In the genomic region with DNA sequence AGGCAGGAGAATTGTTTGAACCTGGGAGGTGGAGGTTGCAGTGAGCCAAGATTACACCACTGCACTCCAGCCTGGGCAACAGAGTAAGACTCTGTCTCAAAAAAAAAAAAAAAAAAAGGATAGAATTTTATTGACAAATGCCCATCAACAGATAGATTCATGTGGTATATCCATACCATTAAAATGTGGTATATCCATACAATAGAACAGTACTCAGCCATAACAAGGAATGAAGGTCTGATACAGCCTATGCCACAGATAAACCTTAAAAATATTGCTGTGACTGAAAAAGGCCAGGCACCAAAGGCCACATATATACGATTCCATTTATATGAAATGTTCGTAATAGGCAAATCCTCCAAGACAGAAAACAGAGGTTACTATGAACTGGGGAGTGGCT, we compare ENCODE assay signal across 32 cellular contexts.
"Had no signal": no experiment of that assay in that cellular context is flagged by ENCODE, and none has a peak within 500 bp of the region (broad histone marks: within the 10 kb centered on the region; RNA-seq: fewer than 3 reads in every experiment).

No MANE protein-coding gene starts in this region.

- FAIRE-seq: astrocyte, bronchial epithelial cell had no signal

- ATAC-seq: activated naive CD4-positive, alpha-beta T cell treated with anti-CD3 and anti-CD28 coated beads, Interleukin-2, amount 50 U/mL, for 72 hours; activated naive CD8-positive, alpha-beta T cell treated with anti-CD3 and anti-CD28 coated beads, Interleukin-2, amount 50 U/mL, for 24 hours; activated T-cell treated with anti-CD3 and anti-CD28 coated beads, Interleukin-2, amount 50 U/mL, for 4 hours; activated T-cell treated with anti-CD3 and anti-CD28 coated beads, Interleukin-2, amount 50 U/mL, for 72 hours; activated T-helper 17 cell treated with anti-CD3 and anti-CD28 coated beads, Interleukin-2, amount 50 U/mL, for 72 hours; body of pancreas had no signal

- H3K36me3 ChIP-seq: brain microvascular endothelial cell, breast epithelium, cardiac muscle cell had no signal

- H3K27ac ChIP-seq: adrenal gland, ascending aorta, body of pancreas, brain microvascular endothelial cell, breast epithelium, cardiac muscle cell had no signal

- H3K4me3 ChIP-seq: adrenal gland, ascending aorta, body of pancreas, breast epithelium, cardiac muscle cell had no signal

- H3K27me3 ChIP-seq: adrenal gland, ascending aorta, body of pancreas, brain microvascular endothelial cell, breast epithelium, cardiac muscle cell had no signal

- H3K9me3 ChIP-seq: adrenal gland, ascending aorta, body of pancreas, breast epithelium had no signal

- H3K4me1 ChIP-seq: ascending aorta, body of pancreas, breast epithelium had no signal

- DNase-seq: activated effector memory CD4-positive, alpha-beta T cell treated with anti-CD3 and anti-CD28 coated beads, Interleukin-2, amount 50 U/mL, for 16 hours; activated effector memory CD4-positive, alpha-beta T cell treated with Interleukin-2 at 50 U/mL for 16 hours; activated gamma-delta T cell; activated gamma-delta T cell treated with Interleukin-2 at 50 U/mL for 16 hours; activated naive CD4-positive, alpha-beta T cell; activated naive CD4-positive, alpha-beta T cell treated with anti-CD3 and anti-CD28 coated beads for 36 hours; activated naive CD4-positive, alpha-beta T cell treated with anti-CD3 and anti-CD28 coated beads, Interleukin-2, amount 10 ng/mL, durations not matched to agents 7 days and 5 days; activated naive CD4-positive, alpha-beta T cell treated with anti-CD3 and anti-CD28 coated beads, Interleukin-2, amount 50 U/mL, for 16 hours; activated naive CD4-positive, alpha-beta T cell treated with Interleukin-2 at 50 U/mL for 16 hours; activated naive CD8-positive, alpha-beta T cell treated with anti-CD3 and anti-CD28 coated beads for 36 hours; activated naive CD8-positive, alpha-beta T cell treated with anti-CD3 and anti-CD28 coated beads, Interleukin-2, amount 10 ng/mL, durations not matched to agents 7 days and 5 days; activated naive CD8-positive, alpha-beta T cell treated with anti-CD3 and anti-CD28 coated beads, Interleukin-2, amount 50 U/mL, for 24 hours; activated T-cell treated with anti-CD3 and anti-CD28 coated beads, Interleukin-2, amount 50 U/mL, for 4 hours; activated T-cell treated with anti-CD3 and anti-CD28 coated beads, Interleukin-2, amount 50 U/mL, for 48 hours; activated T-cell treated with anti-CD3 and anti-CD28 coated beads, Interleukin-2, amount 50 U/mL, for 72 hours; adrenal gland; amniotic stem cell; amygdala; anterior cingulate cortex; aorta; body of pancreas; brain microvascular endothelial cell; caudate nucleus; central memory CD4-positive, alpha-beta T cell; cerebellar nuclear complex had no signal
